8 cellular contexts compared by ENCODE assay signal in genomic region chrX:49269768-49270248, GRCh38. TPM values are rescaled to one million over a fixed set of nuclear protein-coding genes. Genes with fewer than 3 reads are reported as not detected.
DNase-seq lines count a peak whose midpoint lies in the region; ATAC-seq and TF ChIP-seq lines count a peak whose summit lies in the region.

TSS of gene PPP1R3F (plus strand) at chrX:49269793. CDS start at chrX:49269870, 77 bp downstream.

- H3K27ac ChIP-seq in KOPT-K1 (ENCODE audit: low read depth, low read length, poor library complexity, severe bottlenecking) (peak within 1 kb of the TSS; percentile 94), cingulate gyrus (ENCODE audit: low read depth, low read length) (peak within 1 kb of the TSS; percentile 98), vagina (peak within 1 kb of the TSS; percentile 85)

- H3K9ac ChIP-seq in ES-I3 (ENCODE audit: low read depth, low read length) = peak within 1 kb of the TSS; percentile 84

- DNase-seq in mucosa of descending colon (peak in 1 of 3 donors; percentile 9), vagina (ENCODE audit: extremely low spot score in 2 of 2) (no peak), AG08395 (ENCODE audit: low spot score) (no peak), DMS114 treated with DMSO at 0.1 percent for 48 hours (lab: John Stamatoyannopoulos, UW; ENCODE audit: unreplicated experiment) (no peak)

- intact Hi-C loops in mucosa of descending colon (cut with DNase I, micrococcal nuclease) = no loop called here
- intact Hi-C loops in vagina (cut with DNase I) = loop anchor here (10.0 kb wide), 1 partner anchor 75 kb away; no protein-coding TSS in a partner anchor

- H3K9me3 ChIP-seq in ES-I3 (ENCODE audit: control insufficient read depth, insufficient read depth, low read length) = no peaks in the 10 kb centered on the region
- H3K9me3 ChIP-seq in KOPT-K1 (ENCODE audit: insufficient read depth, low read length, poor library complexity, severe bottlenecking) = no peaks in the 10 kb centered on the region
- H3K9me3 ChIP-seq in mucosa of descending colon = no peaks in the 10 kb centered on the region
- H3K9me3 ChIP-seq in vagina = no peaks in the 10 kb centered on the region

- TF ChIP-seq POLR2A in vagina (IDR thresholded peaks at IDR 0.05) = peak in 1 of 2 donors; percentile 75

- H3K4me1 ChIP-seq in ES-I3 (ENCODE audit: insufficient read depth, low read length) = no peaks in the 10 kb centered on the region
- H3K4me1 ChIP-seq in mucosa of descending colon (ENCODE audit: low read depth) = peaks cover 7% of the 10 kb centered on the region
- H3K4me1 ChIP-seq in vagina = peaks cover 23% of the 10 kb centered on the region

- H3K4me3 ChIP-seq in mucosa of descending colon (peak within 1 kb of the TSS; percentile 42), vagina (peak within 1 kb of the TSS; percentile 62 to 73)

- no peaks in the 10 kb centered on the region for H3K27me3 ChIP-seq in vagina

- no peaks in the 10 kb centered on the region for H3K36me3 ChIP-seq in ES-I3 (ENCODE audit: insufficient read depth, low read length)
- no peaks in the 10 kb centered on the region for H3K36me3 ChIP-seq in KOPT-K1 (ENCODE audit: insufficient read depth, low read length)
- H3K36me3 ChIP-seq in mucosa of descending colon (ENCODE audit: low read depth) = no peaks in the 10 kb centered on the region
- H3K36me3 ChIP-seq in vagina = no peaks in the 10 kb centered on the region

- ATAC-seq in GM21717 (IDR thresholded peaks at IDR 0.05; ENCODE audit: unreplicated experiment) (peak; percentile 22), mucosa of descending colon (peak; percentile 24)

- TF ChIP-seq CTCF in mucosa of descending colon (IDR thresholded peaks at IDR 0.05) (no peak), vagina (IDR thresholded peaks at IDR 0.05) (no peak)

RNA-seq across cellular contexts. Expression of gene PPP1R3F, which starts in this region (rescaled TPM):
- 1 to 10 TPM; 2.3 to 8.3 (median 3.0) TPM for total RNA-seq in mucosa of descending colon
- total RNA-seq in vagina = 18.9 TPM
